ENCODE assay signal across 9 cellular contexts in the genomic region with DNA sequence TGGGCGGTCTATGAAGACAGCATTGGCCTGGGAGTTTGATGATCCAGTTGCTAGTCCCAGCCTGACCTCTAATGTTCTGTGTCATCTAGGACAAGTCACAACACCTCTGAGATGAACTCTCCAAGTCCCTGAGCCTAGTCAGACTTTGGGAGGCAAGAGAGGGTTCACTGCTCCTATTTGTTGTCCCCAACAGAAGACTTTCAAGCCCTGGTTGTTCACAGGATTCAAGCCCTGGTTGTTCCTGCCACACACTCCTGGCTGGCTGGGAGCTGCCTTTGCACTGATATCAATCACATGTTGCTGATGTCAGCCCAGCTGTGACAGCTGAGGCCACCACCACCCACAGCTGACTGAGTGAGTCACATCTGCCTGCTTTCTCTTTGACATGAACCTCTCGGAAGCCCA.
DNase-seq lines count a peak whose midpoint lies in the region; ATAC-seq, FAIRE-seq and TF ChIP-seq lines count a peak whose summit lies in the region.
"Had no signal": no experiment of that assay in that cellular context is flagged by ENCODE, and none has a peak within 500 bp of the region (broad histone marks: within the 10 kb centered on the region; RNA-seq: fewer than 3 reads in every experiment).

No MANE protein-coding gene starts in this region.

- H3K4me3 ChIP-seq in upper lobe of left lung, result no peak overlapping the region
- H3K4me3 ChIP-seq: cardiac muscle cell had no signal

- no peak overlapping the region for H3K4me3 Mint-ChIP-seq in CD4-positive, alpha-beta T cell
- no peak overlapping the region for H3K4me3 Mint-ChIP-seq in activated CD4-positive, alpha-beta memory T cell treated with anti-CD3 and anti-CD28 coated beads for 36 hours

- H3K9me3 ChIP-seq in CD4-positive, alpha-beta T cell (ENCODE audit: control insufficient read depth, low read length), result no peaks in the 10 kb centered on the region
- no peaks in the 10 kb centered on the region for H3K9me3 ChIP-seq in upper lobe of left lung

- no peaks in the 10 kb centered on the region for H3K36me3 ChIP-seq in upper lobe of left lung
- H3K36me3 ChIP-seq: cardiac muscle cell had no signal

- H3K27ac ChIP-seq in CD4-positive, alpha-beta T cell (ENCODE audit: low read depth, low read length), result no peak overlapping the region
- H3K27ac ChIP-seq in upper lobe of left lung, result peak overlapping the region in 3 of 4 donors; percentile 2 to 35 (median 19)
- H3K27ac ChIP-seq: cardiac muscle cell had no signal

- 66 to 90% methylated on average over 2 of the region's 2 CpGs for WGBS in upper lobe of left lung, 2 donors

- H3K36me3 Mint-ChIP-seq in CD4-positive, alpha-beta T cell (ENCODE audit: low read depth), result no peaks in the 10 kb centered on the region
- no peaks in the 10 kb centered on the region for H3K36me3 Mint-ChIP-seq in activated CD4-positive, alpha-beta memory T cell treated with anti-CD3 and anti-CD28 coated beads for 36 hours

- peak; percentile 76 for ATAC-seq in CD4-positive, alpha-beta T cell (ENCODE audit: poor library complexity)
- peak; percentile 100 for ATAC-seq in GM19463 (IDR thresholded peaks at IDR 0.05; ENCODE audit: unreplicated experiment)
- ATAC-seq in HG03558 (IDR thresholded peaks at IDR 0.05; ENCODE audit: extremely low read depth, unreplicated experiment), result peak; percentile 99
- peak; percentile 66 to 89 for ATAC-seq in upper lobe of left lung (ENCODE audit: low FRiP score in 2 of 2)

- H3K4me1 Mint-ChIP-seq in CD4-positive, alpha-beta T cell (ENCODE audit: low read depth), result peaks cover 20% of the 10 kb centered on the region
- H3K4me1 Mint-ChIP-seq in activated CD4-positive, alpha-beta memory T cell treated with anti-CD3 and anti-CD28 coated beads for 36 hours (ENCODE audit: low read depth), result peaks cover 16% of the 10 kb centered on the region

- FAIRE-seq in H54 (lab: Jason Lieb, UNC), result no peak

- no peak overlapping the region for H3K27ac Mint-ChIP-seq in CD4-positive, alpha-beta T cell
- H3K27ac Mint-ChIP-seq in activated CD4-positive, alpha-beta memory T cell treated with anti-CD3 and anti-CD28 coated beads for 36 hours, result no peak overlapping the region

- no peak for TF ChIP-seq CTCF in CD4-positive, alpha-beta T cell (IDR thresholded peaks at IDR 0.05)
- TF ChIP-seq CTCF in upper lobe of left lung (IDR thresholded peaks at IDR 0.05), result no peak

- CTCF ChIA-PET in CD4-positive, alpha-beta T cell (lab: Charles Lee), result interaction anchor here (0.7 to 1.7 kb wide), 4 partner anchors 39 to 404 kb away, joined by 3 to 5 read pairs (median 4); no protein-coding TSS in a partner anchor
- CTCF ChIA-PET in activated CD4-positive, alpha-beta memory T cell treated with anti-CD3 and anti-CD28 coated beads for 36 hours (lab: Charles Lee), result interaction anchor here (1.3 to 1.9 kb wide), 4 partner anchors 119 to 258 kb away, joined by 3 to 6 read pairs (median 4); a partner anchor contains a TSS

- TF ChIP-seq POLR2A in erythroblast (IDR thresholded peaks at IDR 0.05; ENCODE audit: low read length), result no peak
- peak in 1 of 4 donors; percentile 59 for TF ChIP-seq POLR2A in upper lobe of left lung (IDR thresholded peaks at IDR 0.05)
- no peak for TF ChIP-seq POLR2A in H54 (IDR thresholded peaks at IDR 0.05; ENCODE audit: low read depth, low read length)

- peaks cover 11 to 24% (median 19%) of the 10 kb centered on the region in 4 donors for H3K4me1 ChIP-seq in upper lobe of left lung

- H3K27me3 ChIP-seq in CD4-positive, alpha-beta T cell (ENCODE audit: control insufficient read depth, insufficient read depth, low read length), result no peaks in the 10 kb centered on the region
- no peaks in the 10 kb centered on the region for H3K27me3 ChIP-seq in upper lobe of left lung
- H3K27me3 ChIP-seq: cardiac muscle cell had no signal

- POLR2A ChIA-PET in CD4-positive, alpha-beta T cell (lab: Charles Lee), result interaction anchor here (0.9 kb wide), 1 partner anchor 253 kb away, joined by 3 read pairs; a partner anchor contains a TSS
- POLR2A ChIA-PET in activated CD4-positive, alpha-beta memory T cell treated with anti-CD3 and anti-CD28 coated beads for 36 hours (lab: Charles Lee), result no interaction called here

- intact Hi-C loops in CD4-positive, alpha-beta T cell (cut with DNase I, micrococcal nuclease), result no loop called here
- intact Hi-C loops in activated CD4-positive, alpha-beta memory T cell treated with anti-CD3 and anti-CD28 coated beads for 36 hours (cut with micrococcal nuclease), result loop anchor here (2.0 to 10.0 kb wide), 3 partner anchors 100 to 252 kb away; no protein-coding TSS in a partner anchor
- intact Hi-C loops in posterior cingulate gyrus (cut with DNase I), result loop anchor here (10.0 kb wide), 1 partner anchor 250 kb away; a partner anchor contains a TSS

- H3K9me3 Mint-ChIP-seq in CD4-positive, alpha-beta T cell, result no peaks in the 10 kb centered on the region
- H3K9me3 Mint-ChIP-seq in activated CD4-positive, alpha-beta memory T cell treated with anti-CD3 and anti-CD28 coated beads for 36 hours, result no peaks in the 10 kb centered on the region

- TF ChIP-seq EP300 in upper lobe of left lung (IDR thresholded peaks at IDR 0.05), result peak in 1 of 4 donors; percentile 51

- no peaks in the 10 kb centered on the region for H3K27me3 Mint-ChIP-seq in CD4-positive, alpha-beta T cell
- H3K27me3 Mint-ChIP-seq in activated CD4-positive, alpha-beta memory T cell treated with anti-CD3 and anti-CD28 coated beads for 36 hours, result peaks cover 4% of the 10 kb centered on the region

- peak in 6 of 10 experiments; percentile 3 to 21 (median 10) for DNase-seq in CD4-positive, alpha-beta T cell
- peak; percentile 80 for DNase-seq in activated CD4-positive, alpha-beta memory T cell treated with anti-CD3 and anti-CD28 coated beads for 36 hours
- DNase-seq in erythroblast (lab: John Stamatoyannopoulos, UW), result peak; percentile 84 to 91
- DNase-seq in posterior cingulate gyrus, result peak in 9 of 10 donors; percentile 35 to 94 (median 55)
- peak in 1 of 2 donors; percentile 75 for DNase-seq in upper lobe of left lung
- DNase-seq in H54 (ENCODE audit: insufficient read length, low spot score), result no peak

Comparison
In these comparisons a context has a peak if more than half of its experiments do, and no peak if none do; other contexts are left out.
1. intact Hi-C loops: an anchor here in activated CD4-positive, alpha-beta memory T cell treated with anti-CD3 and anti-CD28 coated beads for 36 hours (2.0 to 10.0 kb wide) and posterior cingulate gyrus (10.0 kb wide); none called in CD4-positive, alpha-beta T cell.